20 cellular contexts compared by ENCODE assay signal in genomic region chr7:50731703-50732582, GRCh38. TPM values are rescaled to one million over a fixed set of nuclear protein-coding genes. Genes with fewer than 3 reads are reported as not detected.
DNase-seq lines count a peak whose midpoint lies in the region; ATAC-seq and TF ChIP-seq lines count a peak whose summit lies in the region.
"Had no signal": no experiment of that assay in that cellular context is flagged by ENCODE, and none has a peak within 500 bp of the region (broad histone marks: within the 10 kb centered on the region; RNA-seq: fewer than 3 reads in every experiment).

No MANE protein-coding gene starts in this region.

- DNase-seq in right atrium auricular region (ENCODE audit: low spot score): peak; percentile 32
- no peak for DNase-seq in right cardiac atrium
- DNase-seq in ecto neural progenitor cell (ENCODE audit: low spot score): peak; percentile 37
- no peak for DNase-seq in osteoblast (ENCODE audit: insufficient read length, low spot score, missing footprints)
- peak; percentile 43 for DNase-seq in spleen
- no peak for DNase-seq in GF-D8 (lab: John Stamatoyannopoulos, UW)
- no peak for DNase-seq in glutamatergic neuron
- no peak for DNase-seq in GM13976 (ENCODE audit: low spot score)
- DNase-seq: BE2C; CD4-positive, alpha-beta memory T cell; DMS79; NCI-H1417; NCI-H187 treated with DMSO at 0.1 percent for 48 hours; NCI-H226; NCI-H524; RPMI8226; SIG-M5 had no signal

- H3K4me1 ChIP-seq in right atrium auricular region (peaks cover 0 to 69% of the 10 kb centered on the region in 2 donors), right cardiac atrium (ENCODE audit: control insufficient read depth, insufficient read depth, low read length) (peaks cover 17% of the 10 kb centered on the region), osteoblast (ENCODE audit: insufficient read depth, low read length) (peaks cover 40% of the 10 kb centered on the region), spleen (peaks cover 3 to 87% (median 35%) of the 10 kb centered on the region in 6 donors)
- H3K4me1 ChIP-seq: BE2C had no signal

- peaks cover 32% of the 10 kb centered on the region for H4K20me1 ChIP-seq in osteoblast (ENCODE audit: insufficient read depth, low read length)

- TF ChIP-seq POLR2A in spleen (IDR thresholded peaks at IDR 0.05): no peak

- TF ChIP-seq CTCF in right atrium auricular region (IDR thresholded peaks at IDR 0.05) (no peak), osteoblast (IDR thresholded peaks at IDR 0.05; ENCODE audit: extremely low read depth, low read depth, low read length) (no peak), spleen (IDR thresholded peaks at IDR 0.05 in 8 of 11, conservative IDR thresholded peaks at IDR 0.05 in 3 of 11) (no peak), glutamatergic neuron (IDR thresholded peaks at IDR 0.05; ENCODE audit: partially characterized antibody, unreplicated experiment) (no peak), GM13976 (IDR thresholded peaks at IDR 0.05; ENCODE audit: borderline replicate concordance, control extremely low read depth, extremely low read depth, insufficient read depth, missing control alignments) (no peak)

- H3K4me2 ChIP-seq in osteoblast (ENCODE audit: insufficient read depth, low read length): no peak overlapping the region
- H3K4me2 ChIP-seq: KMS-11 had no signal

- no peak for ATAC-seq in right cardiac atrium

- no peaks in the 10 kb centered on the region for H3K27me3 ChIP-seq in right atrium auricular region
- H3K27me3 ChIP-seq in right cardiac atrium (ENCODE audit: control insufficient read depth, insufficient read depth): no peaks in the 10 kb centered on the region
- H3K27me3 ChIP-seq in osteoblast (ENCODE audit: insufficient read depth, low read length): no peaks in the 10 kb centered on the region
- no peaks in the 10 kb centered on the region for H3K27me3 ChIP-seq in spleen (replicated peaks in 1 of 7)

- intact Hi-C loops in right cardiac atrium (cut with DNase I) (loop anchor here in 1 of 4 donors (5.0 kb wide), 1 partner anchor 45 kb away; no protein-coding TSS in a partner anchor), spleen (cut with DNase I; ENCODE audit: low total_unique reads) (no loop called here)

- H3K9me3 ChIP-seq in right atrium auricular region: no peaks in the 10 kb centered on the region
- no peaks in the 10 kb centered on the region for H3K9me3 ChIP-seq in right cardiac atrium (ENCODE audit: control insufficient read depth, low read length)
- H3K9me3 ChIP-seq in osteoblast (ENCODE audit: low read depth, low read length): no peaks in the 10 kb centered on the region
- no peaks in the 10 kb centered on the region for H3K9me3 ChIP-seq in spleen
- H3K9me3 ChIP-seq: BE2C, HAP-1 had no signal

- peaks cover 7% of the 10 kb centered on the region for H3K36me3 Mint-ChIP-seq in glutamatergic neuron (ENCODE audit: unreplicated experiment)
- H3K36me3 Mint-ChIP-seq: CD4-positive, alpha-beta memory T cell had no signal

- peaks cover 28% of the 10 kb centered on the region for H3K4me1 Mint-ChIP-seq in glutamatergic neuron (ENCODE audit: low read depth, unreplicated experiment)

- H3K36me3 ChIP-seq in right atrium auricular region: no peaks in the 10 kb centered on the region
- no peaks in the 10 kb centered on the region for H3K36me3 ChIP-seq in osteoblast (ENCODE audit: insufficient read depth, low read length)
- H3K36me3 ChIP-seq in spleen: peaks cover 0 to 9% (median 0%) of the 10 kb centered on the region in 6 donors
- H3K36me3 ChIP-seq: BE2C had no signal

- H3K4me3 ChIP-seq in right atrium auricular region: no peak overlapping the region
- H3K4me3 ChIP-seq in right cardiac atrium (ENCODE audit: low read length): no peak overlapping the region
- no peak overlapping the region for H3K4me3 ChIP-seq in osteoblast (ENCODE audit: insufficient read depth, low read length)
- H3K4me3 ChIP-seq in spleen: no peak overlapping the region
- H3K4me3 ChIP-seq: HAP-1 had no signal

- H3K4me3 Mint-ChIP-seq in glutamatergic neuron (ENCODE audit: unreplicated experiment): no peak overlapping the region
- H3K4me3 Mint-ChIP-seq: CD4-positive, alpha-beta memory T cell had no signal

- 83% methylated on average over 21 of the region's 21 CpGs for WGBS in right cardiac atrium
- 87 to 95% (median 92%) methylated on average over 21 of the region's 21 CpGs for WGBS in spleen, 5 donors

- peaks cover 5% of the 10 kb centered on the region for H3K9me3 Mint-ChIP-seq in glutamatergic neuron (ENCODE audit: unreplicated experiment)
- H3K9me3 Mint-ChIP-seq: CD4-positive, alpha-beta memory T cell had no signal

- H3K79me2 ChIP-seq in osteoblast (ENCODE audit: insufficient read depth, low read length): peaks cover 81% of the 10 kb centered on the region

- H2AFZ ChIP-seq in osteoblast (ENCODE audit: low read length): no peak overlapping the region

- no peak overlapping the region for H3K27ac Mint-ChIP-seq in glutamatergic neuron (ENCODE audit: unreplicated experiment)
- H3K27ac Mint-ChIP-seq: CD4-positive, alpha-beta memory T cell had no signal

- H3K27ac ChIP-seq in right atrium auricular region (no peak overlapping the region), right cardiac atrium (ENCODE audit: low read length) (no peak overlapping the region), osteoblast (ENCODE audit: low read depth, low read length) (peak overlapping the region; percentile 50), spleen (peak overlapping the region in 5 of 8 donors; percentile 15 to 93 (median 66))
- H3K27ac ChIP-seq: HL-60, KMS-11 had no signal

- in situ Hi-C loops in GM13976 (cut with MboI; ENCODE audit: low sequenced_read_pairs, unreplicated experiment): no loop called here

- H3K27me3 Mint-ChIP-seq in glutamatergic neuron (ENCODE audit: unreplicated experiment): peaks cover 2% of the 10 kb centered on the region
- H3K27me3 Mint-ChIP-seq: CD4-positive, alpha-beta memory T cell had no signal

RNA-seq across cellular contexts. Expression of gene GRB10, which starts 50.8 kb away (rescaled TPM):
- total RNA-seq in right atrium auricular region: 10 to 100 TPM; 36.5 to 39.0 TPM
- 10 to 100 TPM; 52.0 to 86.0 (median 63.9) TPM for total RNA-seq in right cardiac atrium
- polyA plus RNA-seq in right cardiac atrium: 35.2 TPM
- total RNA-seq in osteoblast: 62.6 and 69.5 TPM in 2 replicates
- total RNA-seq in spleen: 100 to 1,000 TPM in 6 of 7 donors, 10 to 100 TPM in 1; 80.4 to 159 (median 130) TPM
- polyA plus RNA-seq in spleen: 10 to 100 TPM; 11.3 to 31.1 (median 23.2) TPM
- total RNA-seq in glutamatergic neuron (ENCODE audit: unreplicated experiment): 182 TPM

Comparison
In these comparisons a context has a peak if more than half of its experiments do, and no peak if none do; other contexts are left out.
1. DNase-seq: peak in right atrium auricular region (single experiment), ecto neural progenitor cell (single experiment) and spleen (single experiment); none in right cardiac atrium (0 of 3), osteoblast (single experiment), GF-D8 (single experiment), glutamatergic neuron (single experiment) and GM13976 (single experiment).
2. H3K27ac ChIP-seq: peak in osteoblast (single experiment) and spleen (5 of 8); none in right atrium auricular region (0 of 2) and right cardiac atrium (single experiment).